8 cellular contexts compared by ENCODE assay signal in genomic region chr6:158377866-158378265, GRCh38.
DNase-seq lines count a peak whose midpoint lies in the region; ATAC-seq and TF ChIP-seq lines count a peak whose summit lies in the region.
"Had no signal": no experiment of that assay in that cellular context is flagged by ENCODE, and none has a peak within 500 bp of the region (broad histone marks: within the 10 kb centered on the region; RNA-seq: fewer than 3 reads in every experiment).

No MANE protein-coding gene starts in this region.

- no peak for TF ChIP-seq CTCF in breast epithelium (IDR thresholded peaks at IDR 0.05)

- ATAC-seq in GM21423 (IDR thresholded peaks at IDR 0.05; ENCODE audit: unreplicated experiment) = no peak

- no peak for TF ChIP-seq POLR2A in breast epithelium (IDR thresholded peaks at IDR 0.05)

- peak; percentile 94 for DNase-seq in LHCN-M2 (ENCODE audit: low read depth)
- peak in 1 of 2 donors; percentile 75 for DNase-seq in breast epithelium (ENCODE audit: low spot score in 2 of 2)
- peak; percentile 6 for DNase-seq in kidney glomerular epithelial cell (lab: John Stamatoyannopoulos, UW)
- peak; percentile 56 for DNase-seq in stromal cell of bone marrow (ENCODE audit: low read depth)
- DNase-seq in stimulated activated CD4-positive, alpha-beta T cell treated with anti-CD3 and anti-CD28 coated beads, Interleukin-15, amount 100 ng/mL, for 24 hours = no peak
- DNase-seq in COLO829 (ENCODE audit: low spot score) = no peak

- intact Hi-C loops in breast epithelium (cut with DNase I; ENCODE audit: low total_unique reads) = no loop called here

- H3K36me3 ChIP-seq in breast epithelium = no peaks in the 10 kb centered on the region
- H3K36me3 ChIP-seq: neutrophil had no signal

- no peaks in the 10 kb centered on the region for H3K27me3 ChIP-seq in breast epithelium
- H3K27me3 ChIP-seq: neutrophil had no signal

- peak overlapping the region; percentile 41 to 64 for H3K27ac ChIP-seq in breast epithelium
- H3K27ac ChIP-seq: neutrophil had no signal

- H3K4me3 ChIP-seq in breast epithelium = no peak overlapping the region

- peaks cover 0 to 6% of the 10 kb centered on the region in 2 donors for H3K4me1 ChIP-seq in breast epithelium

- H3K9me3 ChIP-seq in breast epithelium = no peaks in the 10 kb centered on the region
- H3K9me3 ChIP-seq: neutrophil had no signal

Comparison
In these comparisons a context has a peak if more than half of its experiments do, and no peak if none do; other contexts are left out.
1. DNase-seq: peak in LHCN-M2 (single experiment), kidney glomerular epithelial cell (single experiment) and stromal cell of bone marrow (single experiment); none in stimulated activated CD4-positive, alpha-beta T cell treated with anti-CD3 and anti-CD28 coated beads, Interleukin-15, amount 100 ng/mL, for 24 hours (single experiment) and COLO829 (single experiment).